In genomic region chr13:109253316-109253715, GRCh38 we compare ENCODE assay signal across 22 cellular contexts.
"Had no signal": no experiment of that assay in that cellular context is flagged by ENCODE, and none has a peak within 500 bp of the region (broad histone marks: within the 10 kb centered on the region; RNA-seq: fewer than 3 reads in every experiment).

No MANE protein-coding gene starts in this region.

- DNase-seq: activated CD4-positive, alpha-beta memory T cell treated with anti-CD3 and anti-CD28 coated beads for 36 hours; activated CD4-positive, alpha-beta T cell treated with anti-CD3 and anti-CD28 coated beads, Interleukin-2, amount 10 ng/mL, durations not matched to agents 7 days and 5 days; activated CD4-positive, CD25-positive, alpha-beta regulatory T cell; activated CD8-positive, alpha-beta memory T cell treated with anti-CD3 and anti-CD28 coated beads, Interleukin-2, amount 50 U/mL, for 4 hours; activated gamma-delta T cell treated with Interleukin-2 at 50 U/mL for 16 hours; activated naive CD4-positive, alpha-beta T cell treated with anti-CD3 and anti-CD28 coated beads, Interleukin-2, amount 10 ng/mL, durations not matched to agents 7 days and 5 days; activated naive CD8-positive, alpha-beta T cell treated with anti-CD3 and anti-CD28 coated beads for 36 hours; activated T-cell treated with anti-CD3 and anti-CD28 coated beads, Interleukin-2, amount 50 U/mL, for 72 hours; caudate nucleus; KBM-7; NCI-H1092; NCI-H1417; NCI-H1694; NCI-H2029; NCI-H510A treated with DMSO at 0.1 percent for 48 hours; NCI-H69; SIG-M5; T-cell; T-helper 2 cell; T1000 had no signal

- ATAC-seq: activated T-cell treated with anti-CD3 and anti-CD28 coated beads, Interleukin-2, amount 50 U/mL, for 72 hours; T-cell had no signal

- H3K4me3 ChIP-seq: SK-N-MC had no signal

- H3K27ac ChIP-seq: SK-N-MC, VCaP had no signal
